20 cellular contexts compared by ENCODE assay signal in genomic region chr13:30480292-30480947, GRCh38. TPM values are rescaled to one million over a fixed set of nuclear protein-coding genes. Genes with fewer than 3 reads are reported as not detected.
"Had no signal": no experiment of that assay in that cellular context is flagged by ENCODE, and none has a peak within 500 bp of the region (broad histone marks: within the 10 kb centered on the region; RNA-seq: fewer than 3 reads in every experiment).

No MANE protein-coding gene starts in this region.

- ATAC-seq: activated CD8-positive, alpha-beta T cell treated with anti-CD3 and anti-CD28 coated beads for 36 hours; natural killer cell treated with Interleukin-12 subunit alpha and Interleukin-12 subunit beta and Interleukin-15 and Interleukin-18, amount 100 ng/mL, for 72 hours had no signal

- H3K9me3 Mint-ChIP-seq: activated CD4-positive, alpha-beta T cell treated with anti-CD3 and anti-CD28 coated beads, Interleukin-2, amount 10 ng/mL, durations not matched to agents 24 days and 14 days; activated CD8-positive, alpha-beta T cell treated with anti-CD3 and anti-CD28 coated beads for 36 hours; activated naive CD8-positive, alpha-beta T cell treated with anti-CD3 and anti-CD28 coated beads, Interleukin-2, amount 10 ng/mL, durations not matched to agents 7 days and 5 days; activated T-helper 2 cell treated with anti-CD3 and anti-CD28 coated beads, Interferon-gamma antibody, Interleukin-2, Interleukin-4, amounts not matched to agents 10 μg/mL and 5 μg/mL and 100 μg/mL, durations not matched to agents 14 hours and 24 hours and 36 hours; endodermal cell; memory B cell; natural killer cell treated with Interleukin-12 subunit alpha and Interleukin-12 subunit beta and Interleukin-15 and Interleukin-18, amount 100 ng/mL, for 72 hours; T-helper 2 cell treated with Interferon-gamma antibody and Interleukin-4, amounts not matched to agents 5 μg/mL and 100 μg/mL, for 36 hours had no signal

- H3K27ac ChIP-seq: epithelial cell of prostate, neutrophil, thoracic aorta had no signal

- H3K4me3 Mint-ChIP-seq: activated CD4-positive, alpha-beta T cell treated with anti-CD3 and anti-CD28 coated beads, Interleukin-2, amount 10 ng/mL, durations not matched to agents 24 days and 14 days; activated CD8-positive, alpha-beta T cell treated with anti-CD3 and anti-CD28 coated beads for 36 hours; activated naive CD8-positive, alpha-beta T cell treated with anti-CD3 and anti-CD28 coated beads, Interleukin-2, amount 10 ng/mL, durations not matched to agents 7 days and 5 days; endodermal cell; memory B cell; natural killer cell treated with Interleukin-12 subunit alpha and Interleukin-12 subunit beta and Interleukin-15 and Interleukin-18, amount 100 ng/mL, for 72 hours; T-helper 2 cell treated with Interferon-gamma antibody and Interleukin-4, amounts not matched to agents 5 μg/mL and 100 μg/mL, for 36 hours had no signal

- H3K36me3 ChIP-seq: neutrophil, thoracic aorta had no signal

- H3K4me1 Mint-ChIP-seq: activated CD4-positive, alpha-beta T cell treated with anti-CD3 and anti-CD28 coated beads, Interleukin-2, amount 10 ng/mL, durations not matched to agents 24 days and 14 days; activated naive CD8-positive, alpha-beta T cell treated with anti-CD3 and anti-CD28 coated beads, Interleukin-2, amount 10 ng/mL, durations not matched to agents 7 days and 5 days had no signal

- H3K27me3 ChIP-seq: neutrophil had no signal

- H3K9me3 ChIP-seq: neutrophil, thoracic aorta had no signal

- H3K36me3 Mint-ChIP-seq: activated naive CD8-positive, alpha-beta T cell treated with anti-CD3 and anti-CD28 coated beads, Interleukin-2, amount 10 ng/mL, durations not matched to agents 7 days and 5 days; memory B cell; natural killer cell treated with Interleukin-12 subunit alpha and Interleukin-12 subunit beta and Interleukin-15 and Interleukin-18, amount 100 ng/mL, for 72 hours had no signal

- H3K4me3 ChIP-seq: thoracic aorta had no signal

- H3K27me3 Mint-ChIP-seq: activated CD8-positive, alpha-beta T cell treated with anti-CD3 and anti-CD28 coated beads for 36 hours had no signal

- H3K27ac Mint-ChIP-seq: activated CD4-positive, alpha-beta T cell treated with anti-CD3 and anti-CD28 coated beads, Interleukin-2, amount 10 ng/mL, durations not matched to agents 24 days and 14 days; activated CD8-positive, alpha-beta T cell treated with anti-CD3 and anti-CD28 coated beads for 36 hours; activated naive CD8-positive, alpha-beta T cell treated with anti-CD3 and anti-CD28 coated beads, Interleukin-2, amount 10 ng/mL, durations not matched to agents 7 days and 5 days; activated T-helper 2 cell treated with anti-CD3 and anti-CD28 coated beads, Interferon-gamma antibody, Interleukin-2, Interleukin-4, amounts not matched to agents 10 μg/mL and 5 μg/mL and 100 μg/mL, durations not matched to agents 14 hours and 24 hours and 36 hours; memory B cell; natural killer cell treated with Interleukin-12 subunit alpha and Interleukin-12 subunit beta and Interleukin-15 and Interleukin-18, amount 100 ng/mL, for 72 hours; T-helper 2 cell treated with Interferon-gamma antibody and Interleukin-4, amounts not matched to agents 5 μg/mL and 100 μg/mL, for 36 hours had no signal

- DNase-seq: activated CD4-positive, alpha-beta T cell treated with anti-CD3 and anti-CD28 coated beads, Interleukin-2, amount 10 ng/mL, durations not matched to agents 24 days and 14 days; activated CD4-positive, CD25-positive, alpha-beta regulatory T cell; activated CD8-positive, alpha-beta T cell treated with anti-CD3 and anti-CD28 coated beads for 36 hours; activated naive CD4-positive, alpha-beta T cell treated with Interleukin-2 at 50 U/mL for 16 hours; activated naive CD8-positive, alpha-beta T cell treated with anti-CD3 and anti-CD28 coated beads, Interleukin-2, amount 10 ng/mL, durations not matched to agents 7 days and 5 days; activated T-cell treated with anti-CD3 and anti-CD28 coated beads, Interleukin-2, amount 50 U/mL, for 1 hour; amygdala; caudate nucleus; endodermal cell; foreskin fibroblast; retina; stimulated activated CD4-positive, alpha-beta T cell treated with anti-CD3 and anti-CD28 coated beads, Interleukin-2, amount 100 ng/mL, for 48 hours had no signal

RNA-seq across cellular contexts. Expression of gene UBE2L5, which starts 58.1 kb away (rescaled TPM):
- total RNA-seq: activated CD4-positive, alpha-beta T cell treated with anti-CD3 and anti-CD28 coated beads, Interleukin-2, amount 10 ng/mL, durations not matched to agents 24 days and 14 days; activated CD8-positive, alpha-beta T cell treated with anti-CD3 and anti-CD28 coated beads for 36 hours; activated naive CD8-positive, alpha-beta T cell treated with anti-CD3 and anti-CD28 coated beads, Interleukin-2, amount 10 ng/mL, durations not matched to agents 7 days and 5 days; activated T-helper 2 cell treated with anti-CD3 and anti-CD28 coated beads, Interferon-gamma antibody, Interleukin-2, Interleukin-4, amounts not matched to agents 10 μg/mL and 5 μg/mL and 100 μg/mL, durations not matched to agents 14 hours and 24 hours and 36 hours; endodermal cell; natural killer cell treated with Interleukin-12 subunit alpha and Interleukin-12 subunit beta and Interleukin-15 and Interleukin-18, amount 100 ng/mL, for 72 hours; skeletal muscle tissue had no signal
